ENCODE assay signal across 8 cellular contexts in genomic region chr7:2554654-2555053, GRCh38. TPM values are rescaled to one million over a fixed set of nuclear protein-coding genes. Genes with fewer than 3 reads are reported as not detected.
DNase-seq lines count a peak whose midpoint lies in the region; ATAC-seq lines count a peak whose summit lies in the region.

No MANE protein-coding gene starts in this region.

- no peak overlapping the region for H3K27ac ChIP-seq in iPS-20b (ENCODE audit: low read length)
- no peak overlapping the region for H3K27ac ChIP-seq in subcutaneous abdominal adipose tissue (ENCODE audit: low read depth, low read length)

- H3K4me1 ChIP-seq in iPS-20b (ENCODE audit: insufficient read depth, low read length), result peaks cover 8% of the 10 kb centered on the region
- H3K4me1 ChIP-seq in subcutaneous abdominal adipose tissue (ENCODE audit: control insufficient read depth in 5 of 5, insufficient read depth in 5 of 5, low read length in 5 of 5), result peaks cover 3 to 35% (median 32%) of the 10 kb centered on the region in 5 donors

- ATAC-seq in activated CD8-positive, alpha-beta T cell treated with anti-CD3 and anti-CD28 coated beads, Interleukin-2, amount 10 ng/mL, durations not matched to agents 7 days and 5 days, result no peak

- H3K4me1 Mint-ChIP-seq in activated CD4-positive, alpha-beta T cell treated with anti-CD3 and anti-CD28 coated beads, Interleukin-2, amount 10 ng/mL, durations not matched to agents 7 days and 5 days, result peaks cover 44% of the 10 kb centered on the region
- peaks cover 45% of the 10 kb centered on the region for H3K4me1 Mint-ChIP-seq in activated CD8-positive, alpha-beta T cell treated with anti-CD3 and anti-CD28 coated beads, Interleukin-2, amount 10 ng/mL, durations not matched to agents 7 days and 5 days (ENCODE audit: low read depth)

- H3K27me3 ChIP-seq in iPS-20b (ENCODE audit: insufficient read depth, low read length), result peaks cover 4% of the 10 kb centered on the region; the same call in 1 of the 2 replicates
- H3K27me3 ChIP-seq in subcutaneous abdominal adipose tissue (ENCODE audit: control insufficient read depth in 5 of 5, insufficient read depth in 4 of 5, low read length in 5 of 5), result no peaks in the 10 kb centered on the region

- H3K36me3 Mint-ChIP-seq in activated CD4-positive, alpha-beta T cell treated with anti-CD3 and anti-CD28 coated beads, Interleukin-2, amount 10 ng/mL, durations not matched to agents 7 days and 5 days (ENCODE audit: low read depth), result peaks cover 20% of the 10 kb centered on the region
- H3K36me3 Mint-ChIP-seq in activated CD8-positive, alpha-beta T cell treated with anti-CD3 and anti-CD28 coated beads, Interleukin-2, amount 10 ng/mL, durations not matched to agents 7 days and 5 days (ENCODE audit: low read depth), result peaks cover 26% of the 10 kb centered on the region

- peaks cover 20% of the 10 kb centered on the region for H3K36me3 ChIP-seq in iPS-20b (ENCODE audit: insufficient read depth, low read depth, low read length)
- peaks cover 2 to 5% (median 3%) of the 10 kb centered on the region in 5 donors for H3K36me3 ChIP-seq in subcutaneous abdominal adipose tissue (ENCODE audit: control insufficient read depth in 5 of 5, insufficient read depth in 5 of 5, low read length in 5 of 5)

- H3K9me3 Mint-ChIP-seq in activated CD4-positive, alpha-beta T cell treated with anti-CD3 and anti-CD28 coated beads, Interleukin-2, amount 10 ng/mL, durations not matched to agents 7 days and 5 days, result no peaks in the 10 kb centered on the region
- no peaks in the 10 kb centered on the region for H3K9me3 Mint-ChIP-seq in activated CD8-positive, alpha-beta T cell treated with anti-CD3 and anti-CD28 coated beads, Interleukin-2, amount 10 ng/mL, durations not matched to agents 7 days and 5 days (ENCODE audit: insufficient read depth)

- H3K9me3 ChIP-seq in iPS-20b (ENCODE audit: insufficient read depth, low read depth, low read length) (no peaks in the 10 kb centered on the region), subcutaneous abdominal adipose tissue (ENCODE audit: control insufficient read depth in 5 of 5, low read length in 5 of 5) (no peaks in the 10 kb centered on the region)

- H3K27ac Mint-ChIP-seq in activated CD4-positive, alpha-beta T cell treated with anti-CD3 and anti-CD28 coated beads, Interleukin-2, amount 10 ng/mL, durations not matched to agents 7 days and 5 days, result peak overlapping the region; percentile 92
- H3K27ac Mint-ChIP-seq in activated CD8-positive, alpha-beta T cell treated with anti-CD3 and anti-CD28 coated beads, Interleukin-2, amount 10 ng/mL, durations not matched to agents 7 days and 5 days, result peak overlapping the region; percentile 97

- no peak for DNase-seq in activated CD4-positive, alpha-beta T cell treated with anti-CD3 and anti-CD28 coated beads, Interleukin-2, amount 10 ng/mL, durations not matched to agents 7 days and 5 days
- no peak for DNase-seq in activated CD4-positive, alpha-beta T cell treated with anti-CD3 and anti-CD28 coated beads, Interleukin-2, amount 50 U/mL, for 1 hour
- no peak for DNase-seq in activated CD8-positive, alpha-beta T cell treated with anti-CD3 and anti-CD28 coated beads, Interleukin-2, amount 10 ng/mL, durations not matched to agents 7 days and 5 days
- DNase-seq in NCI-H345 (lab: John Stamatoyannopoulos, UW) (no peak), occipital lobe (lab: John Stamatoyannopoulos, UW) (no peak), DMS79 treated with DMSO at 0.1 percent for 48 hours (lab: John Stamatoyannopoulos, UW) (no peak)

- POLR2A ChIA-PET in activated CD4-positive, alpha-beta T cell treated with anti-CD3 and anti-CD28 coated beads, Interleukin-2, amount 10 ng/mL, durations not matched to agents 7 days and 5 days (lab: Charles Lee), result no interaction called here
- POLR2A ChIA-PET in activated CD8-positive, alpha-beta T cell treated with anti-CD3 and anti-CD28 coated beads, Interleukin-2, amount 10 ng/mL, durations not matched to agents 7 days and 5 days (lab: Charles Lee), result interaction anchor here (1.0 to 1.6 kb wide), 2 partner anchors 34 to 103 kb away, joined by 3 to 5 read pairs; no protein-coding TSS in a partner anchor

- H3K4me3 Mint-ChIP-seq in activated CD4-positive, alpha-beta T cell treated with anti-CD3 and anti-CD28 coated beads, Interleukin-2, amount 10 ng/mL, durations not matched to agents 7 days and 5 days, result peak overlapping the region; percentile 89
- peak overlapping the region; percentile 86 for H3K4me3 Mint-ChIP-seq in activated CD8-positive, alpha-beta T cell treated with anti-CD3 and anti-CD28 coated beads, Interleukin-2, amount 10 ng/mL, durations not matched to agents 7 days and 5 days

- H3K27me3 Mint-ChIP-seq in activated CD4-positive, alpha-beta T cell treated with anti-CD3 and anti-CD28 coated beads, Interleukin-2, amount 10 ng/mL, durations not matched to agents 7 days and 5 days, result no peaks in the 10 kb centered on the region
- no peaks in the 10 kb centered on the region for H3K27me3 Mint-ChIP-seq in activated CD8-positive, alpha-beta T cell treated with anti-CD3 and anti-CD28 coated beads, Interleukin-2, amount 10 ng/mL, durations not matched to agents 7 days and 5 days (ENCODE audit: low read depth)

- H3K9ac ChIP-seq in iPS-20b (ENCODE audit: low read depth, low read length), result peak overlapping the region; percentile 98; the same call in 1 of the 2 replicates
- peak overlapping the region in 4 of 5 donors; percentile 65 to 85 (median 81) for H3K9ac ChIP-seq in subcutaneous abdominal adipose tissue (ENCODE audit: low read length in 5 of 5)

- CTCF ChIA-PET in activated CD4-positive, alpha-beta T cell treated with anti-CD3 and anti-CD28 coated beads, Interleukin-2, amount 10 ng/mL, durations not matched to agents 7 days and 5 days (lab: Charles Lee), result interaction anchor here (0.7 to 1.5 kb wide), 2 partner anchors 9 to 15 kb away, joined by 3 to 5 read pairs; no protein-coding TSS in a partner anchor
- CTCF ChIA-PET in activated CD8-positive, alpha-beta T cell treated with anti-CD3 and anti-CD28 coated beads, Interleukin-2, amount 10 ng/mL, durations not matched to agents 7 days and 5 days (lab: Charles Lee), result no interaction called here

- peak overlapping the region; percentile 70 for H3K4me3 ChIP-seq in iPS-20b (ENCODE audit: low read length)
- H3K4me3 ChIP-seq in subcutaneous abdominal adipose tissue (ENCODE audit: low read depth in 1 of 5, low read length in 5 of 5), result peak overlapping the region; percentile 74 to 88 (median 81)

RNA-seq across cellular contexts. Expression of gene BRAT1, which starts 0.7 kb away (rescaled TPM):
- 10 to 100 TPM; 40.0 to 43.9 TPM for total RNA-seq in activated CD4-positive, alpha-beta T cell treated with anti-CD3 and anti-CD28 coated beads, Interleukin-2, amount 10 ng/mL, durations not matched to agents 7 days and 5 days
- 10 to 100 TPM; 39.4 to 40.7 TPM for total RNA-seq in activated CD8-positive, alpha-beta T cell treated with anti-CD3 and anti-CD28 coated beads, Interleukin-2, amount 10 ng/mL, durations not matched to agents 7 days and 5 days
- 15.6 TPM for total RNA-seq in occipital lobe

RNA-seq across cellular contexts. Expression of gene IQCE, which starts 4.1 kb away (rescaled TPM):
- 10 to 100 TPM; 13.8 to 15.5 TPM for total RNA-seq in activated CD4-positive, alpha-beta T cell treated with anti-CD3 and anti-CD28 coated beads, Interleukin-2, amount 10 ng/mL, durations not matched to agents 7 days and 5 days
- total RNA-seq in activated CD8-positive, alpha-beta T cell treated with anti-CD3 and anti-CD28 coated beads, Interleukin-2, amount 10 ng/mL, durations not matched to agents 7 days and 5 days, result 10 to 100 TPM; 11.6 to 12.4 TPM
- total RNA-seq in occipital lobe, result 22.3 TPM

RNA-seq across cellular contexts. Expression of gene LFNG, which starts 35.1 kb away (rescaled TPM):
- total RNA-seq in activated CD4-positive, alpha-beta T cell treated with anti-CD3 and anti-CD28 coated beads, Interleukin-2, amount 10 ng/mL, durations not matched to agents 7 days and 5 days, result 100 to 1,000 TPM in 1 of 2 experiments, 10 to 100 TPM in 1; 93.3 to 109 TPM
- total RNA-seq in activated CD8-positive, alpha-beta T cell treated with anti-CD3 and anti-CD28 coated beads, Interleukin-2, amount 10 ng/mL, durations not matched to agents 7 days and 5 days, result 100 to 1,000 TPM; 134 to 136 TPM
- 8.7 TPM for total RNA-seq in occipital lobe
